ENCODE assay signal across 16 cellular contexts in genomic region chr5:102770803-102771202, GRCh38.
"Had no signal": no experiment of that assay in that cellular context is flagged by ENCODE, and none has a peak within 500 bp of the region (broad histone marks: within the 10 kb centered on the region; RNA-seq: fewer than 3 reads in every experiment).

No MANE protein-coding gene starts in this region.

- H3K27me3 ChIP-seq: esophagus muscularis mucosa, tibial artery had no signal

- ATAC-seq: activated CD4-positive, CD25-positive, alpha-beta regulatory T cell treated with anti-CD3 and anti-CD28 coated beads, Interleukin-2, amount 50 U/mL, for 24 hours; SK-N-SH treated with all-trans-retinoic acid at 6 μM for 48 hours had no signal

- H3K27ac ChIP-seq: VCaP had no signal

- H3K36me3 ChIP-seq: esophagus muscularis mucosa, tibial artery had no signal

- H3K4me3 ChIP-seq: esophagus muscularis mucosa, tibial artery had no signal

- H3K9me3 ChIP-seq: esophagus muscularis mucosa, tibial artery had no signal

- DNase-seq: activated CD4-positive, alpha-beta T cell treated with anti-CD3 and anti-CD28 coated beads, Interleukin-2, amount 10 ng/mL, durations not matched to agents 7 days and 5 days; activated CD8-positive, alpha-beta memory T cell treated with anti-CD3 and anti-CD28 coated beads for 24 hours; activated CD8-positive, alpha-beta memory T cell treated with anti-CD3 and anti-CD28 coated beads, Interleukin-2, amount 50 U/mL, for 4 hours; activated effector memory CD4-positive, alpha-beta T cell treated with anti-CD3 and anti-CD28 coated beads, Interleukin-2, amount 50 U/mL, for 16 hours; activated naive CD4-positive, alpha-beta T cell treated with anti-CD3 and anti-CD28 coated beads, Interleukin-2, amount 10 ng/mL, durations not matched to agents 7 days and 5 days; activated T-cell treated with anti-CD3 and anti-CD28 coated beads, Interleukin-2, amount 50 U/mL, for 48 hours; anterior cingulate cortex; effector memory CD4-positive, alpha-beta T cell; retina; stimulated activated CD4-positive, alpha-beta T cell treated with anti-CD3 and anti-CD28 coated beads, Interleukin-4, amount 100 ng/mL, for 1 hour; stimulated activated naive CD4-positive, alpha-beta T cell treated with Interleukin-2 at 50 U/mL for 16 hours; tibial artery had no signal
